ENCODE assay signal across 13 cellular contexts in genomic region chr16:66554492-66554891, GRCh38. TPM values are rescaled to one million over a fixed set of nuclear protein-coding genes. Genes with fewer than 3 reads are reported as not detected.
DNase-seq lines count a peak whose midpoint lies in the region; ATAC-seq and TF ChIP-seq lines count a peak whose summit lies in the region.
"Had no signal": no experiment of that assay in that cellular context is flagged by ENCODE, and none has a peak within 500 bp of the region (broad histone marks: within the 10 kb centered on the region; RNA-seq: fewer than 3 reads in every experiment).

No MANE protein-coding gene starts in this region.

- H3K9me3 ChIP-seq in suprapubic skin: no peaks in the 10 kb centered on the region

- no peak for ATAC-seq in activated naive CD8-positive, alpha-beta T cell treated with anti-CD3 and anti-CD28 coated beads, Interleukin-2, amount 10 ng/mL, durations not matched to agents 7 days and 5 days (ENCODE audit: low read depth)
- no peak for ATAC-seq in HG03139 (IDR thresholded peaks at IDR 0.05; ENCODE audit: unreplicated experiment)
- ATAC-seq: Right ventricle myocardium inferior had no signal

- H3K9me3 Mint-ChIP-seq in activated naive CD4-positive, alpha-beta T cell treated with anti-CD3 and anti-CD28 coated beads, Interleukin-2, amount 50 U/mL, for 24 hours: no peaks in the 10 kb centered on the region
- H3K9me3 Mint-ChIP-seq in activated naive CD8-positive, alpha-beta T cell treated with anti-CD3 and anti-CD28 coated beads, Interleukin-2, amount 10 ng/mL, durations not matched to agents 7 days and 5 days: no peaks in the 10 kb centered on the region

- H3K27me3 Mint-ChIP-seq in activated naive CD4-positive, alpha-beta T cell treated with anti-CD3 and anti-CD28 coated beads, Interleukin-2, amount 50 U/mL, for 24 hours: no peaks in the 10 kb centered on the region
- no peaks in the 10 kb centered on the region for H3K27me3 Mint-ChIP-seq in activated naive CD8-positive, alpha-beta T cell treated with anti-CD3 and anti-CD28 coated beads, Interleukin-2, amount 10 ng/mL, durations not matched to agents 7 days and 5 days

- H3K36me3 Mint-ChIP-seq in activated naive CD4-positive, alpha-beta T cell treated with anti-CD3 and anti-CD28 coated beads, Interleukin-2, amount 50 U/mL, for 24 hours: peaks cover 10% of the 10 kb centered on the region
- peaks cover 33% of the 10 kb centered on the region for H3K36me3 Mint-ChIP-seq in activated naive CD8-positive, alpha-beta T cell treated with anti-CD3 and anti-CD28 coated beads, Interleukin-2, amount 10 ng/mL, durations not matched to agents 7 days and 5 days

- H3K27me3 ChIP-seq in suprapubic skin (no peaks in the 10 kb centered on the region), brain microvascular endothelial cell (replicated peaks) (no peaks in the 10 kb centered on the region)

- in situ Hi-C loops in brain microvascular endothelial cell (cut with HindIII; ENCODE audit: low pct_ligation_motif_present, low sequenced_read_pairs): no loop called here

- TF ChIP-seq EP300 in suprapubic skin (IDR thresholded peaks at IDR 0.05): no peak

- WGBS in suprapubic skin: 86% methylated on average over 6 of the region's 6 CpGs

- H3K27ac ChIP-seq in suprapubic skin (no peak overlapping the region), brain microvascular endothelial cell (no peak overlapping the region)

- H3K36me3 ChIP-seq in suprapubic skin (peaks cover 3% of the 10 kb centered on the region), brain microvascular endothelial cell (replicated peaks) (no peaks in the 10 kb centered on the region)

- peak overlapping the region; percentile 93 for H3K4me3 Mint-ChIP-seq in activated naive CD4-positive, alpha-beta T cell treated with anti-CD3 and anti-CD28 coated beads, Interleukin-2, amount 50 U/mL, for 24 hours
- peak overlapping the region; percentile 96 for H3K4me3 Mint-ChIP-seq in activated naive CD8-positive, alpha-beta T cell treated with anti-CD3 and anti-CD28 coated beads, Interleukin-2, amount 10 ng/mL, durations not matched to agents 7 days and 5 days

- no peak for TF ChIP-seq POLR2A in suprapubic skin (IDR thresholded peaks at IDR 0.05)

- H3K4me1 Mint-ChIP-seq in activated naive CD4-positive, alpha-beta T cell treated with anti-CD3 and anti-CD28 coated beads, Interleukin-2, amount 50 U/mL, for 24 hours: peaks cover 79% of the 10 kb centered on the region
- H3K4me1 Mint-ChIP-seq in activated naive CD8-positive, alpha-beta T cell treated with anti-CD3 and anti-CD28 coated beads, Interleukin-2, amount 10 ng/mL, durations not matched to agents 7 days and 5 days: peaks cover 62% of the 10 kb centered on the region

- H3K4me1 ChIP-seq in suprapubic skin: peaks cover 43% of the 10 kb centered on the region

- peak overlapping the region; percentile 96 for H3K27ac Mint-ChIP-seq in activated naive CD4-positive, alpha-beta T cell treated with anti-CD3 and anti-CD28 coated beads, Interleukin-2, amount 50 U/mL, for 24 hours
- no peak overlapping the region for H3K27ac Mint-ChIP-seq in activated naive CD8-positive, alpha-beta T cell treated with anti-CD3 and anti-CD28 coated beads, Interleukin-2, amount 10 ng/mL, durations not matched to agents 7 days and 5 days

- POLR2A ChIA-PET in activated naive CD8-positive, alpha-beta T cell treated with anti-CD3 and anti-CD28 coated beads, Interleukin-2, amount 10 ng/mL, durations not matched to agents 7 days and 5 days (lab: Charles Lee): interaction anchor here (1.9 to 13.2 kb wide), 3 partner anchors 8 to 49 kb away, joined by 5 to 157 read pairs (median 20); no protein-coding TSS in a partner anchor

- no peak for DNase-seq in activated naive CD4-positive, alpha-beta T cell treated with anti-CD3 and anti-CD28 coated beads, Interleukin-2, amount 50 U/mL, for 16 hours
- no peak for DNase-seq in activated naive CD8-positive, alpha-beta T cell treated with anti-CD3 and anti-CD28 coated beads, Interleukin-2, amount 10 ng/mL, durations not matched to agents 7 days and 5 days
- DNase-seq in suprapubic skin (ENCODE audit: low spot score in 2 of 2) (no peak), brain microvascular endothelial cell (no peak)
- DNase-seq: DMS79; NCI-H146; NCI-H526 treated with DMSO at 0.1 percent for 48 hours; stimulated activated CD4-positive, alpha-beta T cell treated with anti-CD3 and anti-CD28 coated beads, Interleukin-4, amount 100 ng/mL, for 24 hours; stimulated activated naive CD4-positive, alpha-beta T cell had no signal

- no peak for TF ChIP-seq CTCF in suprapubic skin (IDR thresholded peaks at IDR 0.05)
- no peak for TF ChIP-seq CTCF in brain microvascular endothelial cell (IDR thresholded peaks at IDR 0.05; ENCODE audit: low read depth, low read length, missing control alignments)

- H3K4me3 ChIP-seq in suprapubic skin: peak overlapping the region; percentile 1
- H3K4me3 ChIP-seq in brain microvascular endothelial cell (ENCODE audit: low read depth, low read length): no peak overlapping the region

RNA-seq across cellular contexts. Expression of gene CKLF, which starts 2.1 kb away (rescaled TPM):
- total RNA-seq in activated naive CD8-positive, alpha-beta T cell treated with anti-CD3 and anti-CD28 coated beads, Interleukin-2, amount 10 ng/mL, durations not matched to agents 7 days and 5 days: 100 to 1,000 TPM; 124 to 130 TPM
- total RNA-seq in suprapubic skin: 10 to 100 TPM; 15.4 to 33.7 (median 21.4) TPM

RNA-seq across cellular contexts. Expression of gene TK2, which starts 4.6 kb away (rescaled TPM):
- total RNA-seq in activated naive CD8-positive, alpha-beta T cell treated with anti-CD3 and anti-CD28 coated beads, Interleukin-2, amount 10 ng/mL, durations not matched to agents 7 days and 5 days: 1 to 10 TPM; 7.0 to 8.6 TPM
- total RNA-seq in suprapubic skin: 10 to 100 TPM; 13.6 to 27.0 (median 19.7) TPM

RNA-seq across cellular contexts. Expression of gene CMTM1, which starts 11.7 kb away (rescaled TPM):
- 10 to 100 TPM; 10.6 to 13.5 TPM for total RNA-seq in activated naive CD8-positive, alpha-beta T cell treated with anti-CD3 and anti-CD28 coated beads, Interleukin-2, amount 10 ng/mL, durations not matched to agents 7 days and 5 days
- total RNA-seq in suprapubic skin: 1 to 10 TPM in 3 of 4 donors, under 1 TPM in 1; 0.97 to 1.6 (median 1.5) TPM

RNA-seq across cellular contexts. Expression of gene CMTM2, which starts 24.8 kb away (rescaled TPM):
- 1 to 10 TPM in 1 of 2 experiments, under 1 TPM in 1; 0.45 to 1.3 TPM for total RNA-seq in activated naive CD8-positive, alpha-beta T cell treated with anti-CD3 and anti-CD28 coated beads, Interleukin-2, amount 10 ng/mL, durations not matched to agents 7 days and 5 days
- not detected for total RNA-seq in suprapubic skin
- total RNA-seq: renal cortical epithelial cell had no signal

RNA-seq across cellular contexts. Expression of gene CMTM3, which starts 50.0 kb away (rescaled TPM):
- total RNA-seq in activated naive CD8-positive, alpha-beta T cell treated with anti-CD3 and anti-CD28 coated beads, Interleukin-2, amount 10 ng/mL, durations not matched to agents 7 days and 5 days: 100 to 1,000 TPM; 107 to 108 TPM
- total RNA-seq in suprapubic skin: 10 to 100 TPM in 2 of 4 donors, 1 to 10 TPM in 2; 6.5 to 15.5 (median 9.2) TPM

Comparison
In these comparisons a context has a peak if more than half of its experiments do, and no peak if none do; other contexts are left out.
1. RNA of gene CMTM1, which starts 11.7 kb away (total RNA-seq): 10.6 to 13.5 TPM in activated naive CD8-positive, alpha-beta T cell treated with anti-CD3 and anti-CD28 coated beads, Interleukin-2, amount 10 ng/mL, durations not matched to agents 7 days and 5 days; 0.97 to 1.6 TPM in suprapubic skin; every median in the first group is over 4 times any median in the second.